ENCODE assay signal across 1 cellular context in the genomic region with DNA sequence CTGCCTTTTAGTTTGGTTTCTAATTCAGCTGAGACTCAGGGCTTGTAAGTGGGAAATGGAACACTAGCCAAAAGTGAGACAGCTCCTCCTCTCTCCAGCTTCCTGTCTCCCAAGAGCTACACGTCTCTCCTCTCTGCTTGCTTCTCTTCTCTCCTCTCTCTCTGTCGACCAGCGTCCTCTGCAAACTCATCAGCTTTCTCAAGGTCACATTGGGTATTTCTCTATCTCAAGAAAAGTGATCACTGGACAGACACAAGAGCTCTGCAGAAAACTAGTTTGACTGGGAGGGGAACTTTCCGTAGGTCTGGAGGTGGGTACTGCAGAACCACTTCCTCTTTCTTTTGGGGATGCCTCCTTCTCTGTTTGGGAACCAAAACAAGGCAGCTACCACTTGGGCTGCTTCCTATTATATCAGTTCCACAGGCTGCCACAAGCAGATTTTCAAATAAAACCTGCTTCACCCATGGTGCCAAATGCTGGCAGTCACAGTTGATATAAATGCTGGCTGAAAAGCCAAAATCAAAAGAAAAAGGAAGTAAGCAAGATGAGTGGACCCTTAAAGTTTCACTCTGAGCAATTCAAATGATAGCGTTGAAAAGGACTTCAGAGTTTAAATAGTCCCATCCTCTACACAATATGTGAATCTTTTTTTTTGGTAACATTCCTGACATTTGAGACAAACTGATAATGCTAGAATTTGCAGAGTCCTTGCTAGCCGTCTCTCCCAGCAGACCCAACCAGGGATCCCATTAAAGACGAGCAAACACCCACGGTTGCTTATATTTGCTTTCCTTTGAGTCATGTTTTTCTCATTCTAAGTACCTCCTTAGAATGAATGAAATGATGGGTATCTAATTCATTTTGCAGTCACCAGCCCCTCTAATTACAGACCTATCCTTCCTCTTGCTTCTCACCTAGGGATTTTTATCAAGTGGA.
TF ChIP-seq lines count a peak whose summit lies in the region.

No MANE protein-coding gene starts in this region.

TF ChIP-seq in GM23338, 12 proteins besides CTCF, POLR2A, EP300 and RAD21 (continued from another document):
- TF ChIP-seq, protein P1, sequence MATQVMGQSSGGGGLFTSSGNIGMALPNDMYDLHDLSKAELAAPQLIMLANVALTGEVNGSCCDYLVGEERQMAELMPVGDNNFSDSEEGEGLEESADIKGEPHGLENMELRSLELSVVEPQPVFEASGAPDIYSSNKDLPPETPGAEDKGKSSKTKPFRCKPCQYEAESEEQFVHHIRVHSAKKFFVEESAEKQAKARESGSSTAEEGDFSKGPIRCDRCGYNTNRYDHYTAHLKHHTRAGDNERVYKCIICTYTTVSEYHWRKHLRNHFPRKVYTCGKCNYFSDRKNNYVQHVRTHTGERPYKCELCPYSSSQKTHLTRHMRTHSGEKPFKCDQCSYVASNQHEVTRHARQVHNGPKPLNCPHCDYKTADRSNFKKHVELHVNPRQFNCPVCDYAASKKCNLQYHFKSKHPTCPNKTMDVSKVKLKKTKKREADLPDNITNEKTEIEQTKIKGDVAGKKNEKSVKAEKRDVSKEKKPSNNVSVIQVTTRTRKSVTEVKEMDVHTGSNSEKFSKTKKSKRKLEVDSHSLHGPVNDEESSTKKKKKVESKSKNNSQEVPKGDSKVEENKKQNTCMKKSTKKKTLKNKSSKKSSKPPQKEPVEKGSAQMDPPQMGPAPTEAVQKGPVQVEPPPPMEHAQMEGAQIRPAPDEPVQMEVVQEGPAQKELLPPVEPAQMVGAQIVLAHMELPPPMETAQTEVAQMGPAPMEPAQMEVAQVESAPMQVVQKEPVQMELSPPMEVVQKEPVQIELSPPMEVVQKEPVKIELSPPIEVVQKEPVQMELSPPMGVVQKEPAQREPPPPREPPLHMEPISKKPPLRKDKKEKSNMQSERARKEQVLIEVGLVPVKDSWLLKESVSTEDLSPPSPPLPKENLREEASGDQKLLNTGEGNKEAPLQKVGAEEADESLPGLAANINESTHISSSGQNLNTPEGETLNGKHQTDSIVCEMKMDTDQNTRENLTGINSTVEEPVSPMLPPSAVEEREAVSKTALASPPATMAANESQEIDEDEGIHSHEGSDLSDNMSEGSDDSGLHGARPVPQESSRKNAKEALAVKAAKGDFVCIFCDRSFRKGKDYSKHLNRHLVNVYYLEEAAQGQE (IDR thresholded peaks at IDR 0.05; ENCODE audit: unreplicated experiment): no peak
- TF ChIP-seq EZH2phosphoT487 (IDR thresholded peaks at IDR 0.05; ENCODE audit: unreplicated experiment): no peak
